14 cellular contexts compared by ENCODE assay signal in the genomic region with DNA sequence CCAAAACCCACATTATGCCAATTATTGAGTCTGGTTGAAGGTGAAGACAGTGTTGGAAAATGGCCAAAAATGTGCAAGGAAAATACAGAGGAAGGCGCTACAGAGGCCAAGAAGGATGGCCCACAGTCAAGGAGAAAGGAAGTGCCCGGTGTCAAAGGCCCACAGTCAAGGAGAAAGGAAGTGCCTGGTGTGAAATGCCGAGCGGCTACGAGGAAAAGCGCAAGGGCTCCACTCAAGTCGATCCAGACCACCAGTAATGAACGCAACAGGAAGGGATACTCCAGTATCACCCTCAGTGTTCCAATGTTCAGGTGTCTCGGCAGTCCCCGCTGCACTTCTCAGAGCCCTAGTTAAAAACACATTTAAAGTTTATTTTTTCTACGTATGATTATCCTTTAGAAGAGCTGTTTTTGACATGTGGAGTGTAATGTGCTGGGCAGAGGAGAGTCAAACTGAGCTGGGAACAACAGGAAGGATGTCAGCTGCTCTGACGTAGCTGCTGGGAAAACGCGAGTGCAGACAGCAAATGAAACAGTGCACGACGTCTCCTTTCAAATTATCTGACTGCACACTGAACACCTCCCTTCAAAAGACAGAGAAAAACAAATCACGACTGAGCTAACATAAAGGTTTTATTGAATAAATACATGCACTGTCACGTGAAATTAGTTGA. TPM values are rescaled to one million over a fixed set of nuclear protein-coding genes. Genes with fewer than 3 reads are reported as not detected.
DNase-seq lines count a peak whose midpoint lies in the region; ATAC-seq, FAIRE-seq and TF ChIP-seq lines count a peak whose summit lies in the region.
"Had no signal": no experiment of that assay in that cellular context is flagged by ENCODE, and none has a peak within 500 bp of the region (broad histone marks: within the 10 kb centered on the region; RNA-seq: fewer than 3 reads in every experiment).

No MANE protein-coding gene starts in this region.

- no TSS peak for BruUV-seq in HepG2 (replicated peaks; lab: Mats Ljungman, UMichigan)

- ATAC-seq in HepG2, result no peak
- ATAC-seq: heart right ventricle had no signal

- no peak for TF ChIP-seq CTCF in HepG2 (CRISPR knock-in tag; IDR thresholded peaks at IDR 0.05)
- no peak for TF ChIP-seq CTCF in sigmoid colon (IDR thresholded peaks at IDR 0.05)

- H3K27me3 Mint-ChIP-seq in activated T-helper 2 cell treated with anti-CD3 and anti-CD28 coated beads, Interferon-gamma antibody, Interleukin-2, Interleukin-4, amounts not matched to agents 10 μg/mL and 5 μg/mL and 100 μg/mL, durations not matched to agents 14 hours and 24 hours and 36 hours (ENCODE audit: low read depth), result no peaks in the 10 kb centered on the region

- H3K36me3 ChIP-seq in HepG2 (replicated peaks in 1 of 2; ENCODE audit: control insufficient read depth in 1 of 2, insufficient read depth in 2 of 2, low read length in 2 of 2) (peaks cover 4 to 13% of the 10 kb centered on the region in 2 experiments; a peak in 4 of 5 replicates), sigmoid colon (peaks cover 12 to 60% (median 15%) of the 10 kb centered on the region in 4 donors)

- no peak for TF ChIP-seq RAD21 in HepG2 (CRISPR knock-in tag; IDR thresholded peaks at IDR 0.05)

- peaks cover 30% of the 10 kb centered on the region for H3K36me3 Mint-ChIP-seq in activated T-helper 2 cell treated with anti-CD3 and anti-CD28 coated beads, Interferon-gamma antibody, Interleukin-2, Interleukin-4, amounts not matched to agents 10 μg/mL and 5 μg/mL and 100 μg/mL, durations not matched to agents 14 hours and 24 hours and 36 hours (ENCODE audit: low read depth)

- 95% methylated on average over 18 of the region's 18 CpGs for WGBS in HepG2 (ENCODE audit: low lambda C conversion rate)
- WGBS in sigmoid colon, 2 donors, result 82 to 86% methylated on average over 18 of the region's 18 CpGs

- no peaks in the 10 kb centered on the region for H4K20me1 ChIP-seq in HepG2 (ENCODE audit: insufficient read depth, low read length)

- no peak overlapping the region for H3K9ac ChIP-seq in HepG2 (ENCODE audit: insufficient read depth, low read depth, low read length)

- peak overlapping the region; percentile 1 for H3K27ac Mint-ChIP-seq in activated T-helper 2 cell treated with anti-CD3 and anti-CD28 coated beads, Interferon-gamma antibody, Interleukin-2, Interleukin-4, amounts not matched to agents 10 μg/mL and 5 μg/mL and 100 μg/mL, durations not matched to agents 14 hours and 24 hours and 36 hours

- in situ Hi-C loops in HepG2 (cut with HindIII; ENCODE audit: extremely low pct_ligation_motif_present, low pct_unique_long_range_greater_than_20kb), result no loop called here

- intact Hi-C loops in activated T-helper 2 cell treated with anti-CD3 and anti-CD28 coated beads, Interferon-gamma antibody, Interleukin-2, Interleukin-4, amounts not matched to agents 10 μg/mL and 5 μg/mL and 100 μg/mL, durations not matched to agents 14 hours and 24 hours and 36 hours (cut with micrococcal nuclease), result no loop called here
- intact Hi-C loops in HepG2 (cut with micrococcal nuclease; ENCODE audit: unreplicated experiment) (no loop called here), sigmoid colon (cut with DNase I) (no loop called here)

- FAIRE-seq in HepG2 (lab: Jason Lieb, UNC), result no peak
- FAIRE-seq: RCC 7860 had no signal

- H3K9me3 Mint-ChIP-seq in activated T-helper 2 cell treated with anti-CD3 and anti-CD28 coated beads, Interferon-gamma antibody, Interleukin-2, Interleukin-4, amounts not matched to agents 10 μg/mL and 5 μg/mL and 100 μg/mL, durations not matched to agents 14 hours and 24 hours and 36 hours, result no peaks in the 10 kb centered on the region

- H3K79me2 ChIP-seq in HepG2 (ENCODE audit: insufficient read depth, low read length), result no peaks in the 10 kb centered on the region

- H3K4me1 ChIP-seq in HepG2 (ENCODE audit: insufficient read depth, low read length) (no peaks in the 10 kb centered on the region), sigmoid colon (no peaks in the 10 kb centered on the region)

- POLR2A ChIA-PET in HepG2 (lab: Yijun Ruan, JAX), result interaction anchor here (1.1 kb wide), 1 partner anchor 23 kb away, joined by 3 read pairs; no protein-coding TSS in a partner anchor

- H3K27ac ChIP-seq in HepG2 (ENCODE audit: extremely low read length, insufficient read depth, low read length), result no peak overlapping the region
- peak overlapping the region; percentile 24 to 69 (median 36) for H3K27ac ChIP-seq in sigmoid colon

- no peaks in the 10 kb centered on the region for H3K9me3 ChIP-seq in HepG2 (ENCODE audit: low read length)
- no peaks in the 10 kb centered on the region for H3K9me3 ChIP-seq in sigmoid colon
- H3K9me3 ChIP-seq: heart right ventricle had no signal

- no peaks in the 10 kb centered on the region for H3K4me1 Mint-ChIP-seq in activated T-helper 2 cell treated with anti-CD3 and anti-CD28 coated beads, Interferon-gamma antibody, Interleukin-2, Interleukin-4, amounts not matched to agents 10 μg/mL and 5 μg/mL and 100 μg/mL, durations not matched to agents 14 hours and 24 hours and 36 hours (ENCODE audit: low read depth)

- TF ChIP-seq POLR2A in HepG2 (IDR thresholded peaks at IDR 0.05; ENCODE audit: insufficient read depth in 1 of 2, low read depth in 2 of 2, low read length in 2 of 2), result no peak
- TF ChIP-seq POLR2A in sigmoid colon (IDR thresholded peaks at IDR 0.05), result no peak

- no peak overlapping the region for H3K4me3 Mint-ChIP-seq in activated T-helper 2 cell treated with anti-CD3 and anti-CD28 coated beads, Interferon-gamma antibody, Interleukin-2, Interleukin-4, amounts not matched to agents 10 μg/mL and 5 μg/mL and 100 μg/mL, durations not matched to agents 14 hours and 24 hours and 36 hours (ENCODE audit: low read depth)

- H3K4me3 ChIP-seq in HepG2 (replicated peaks in 1 of 3; ENCODE audit: insufficient read depth in 1 of 3, low read depth in 2 of 3, low read length in 3 of 3) (no peak overlapping the region), sigmoid colon (no peak overlapping the region)
- H3K4me3 ChIP-seq: heart right ventricle had no signal

- CTCF ChIA-PET in HepG2 (lab: Yijun Ruan, JAX; ENCODE audit: low intra/inter-chr PET ratio, low total read pairs), result no interaction called here

- H3K4me2 ChIP-seq in HepG2 (ENCODE audit: low read depth, low read length), result no peak overlapping the region

- TF ChIP-seq EP300 in HepG2 (IDR thresholded peaks at IDR 0.05; ENCODE audit: low read depth in 2 of 2, low read length in 2 of 2), result no peak
- TF ChIP-seq EP300 in HepG2 (CRISPR knock-in tag; IDR thresholded peaks at IDR 0.05; ENCODE audit: borderline replicate concordance), result no peak
- no peak for TF ChIP-seq EP300 in sigmoid colon (IDR thresholded peaks at IDR 0.05)

- no peaks in the 10 kb centered on the region for H3K27me3 ChIP-seq in HepG2 (ENCODE audit: control insufficient read depth in 1 of 2, insufficient read depth in 2 of 2, low read length in 2 of 2)
- H3K27me3 ChIP-seq in sigmoid colon, result no peaks in the 10 kb centered on the region
- H3K27me3 ChIP-seq: heart right ventricle had no signal

- no peak overlapping the region for H2AFZ ChIP-seq in HepG2 (ENCODE audit: low read length)

- DNase-seq in activated CD8-positive, alpha-beta memory T cell treated with anti-CD3 and anti-CD28 coated beads for 24 hours, result peak; percentile 11
- DNase-seq in activated CD8-positive, alpha-beta memory T cell treated with anti-CD3 and anti-CD28 coated beads, Interleukin-2, amount 50 U/mL, for 4 hours, result no peak
- DNase-seq in activated T-helper 2 cell treated with anti-CD3 and anti-CD28 coated beads, Interferon-gamma antibody, Interleukin-2, Interleukin-4, amounts not matched to agents 10 μg/mL and 5 μg/mL and 100 μg/mL, durations not matched to agents 14 hours and 24 hours and 36 hours (ENCODE audit: low spot score), result no peak
- DNase-seq in HepG2 (ENCODE audit: low spot score) (no peak), sigmoid colon (no peak), EL (no peak), COLO829 (ENCODE audit: low spot score) (no peak)
- no peak for DNase-seq in activated effector memory CD4-positive, alpha-beta T cell treated with anti-CD3 and anti-CD28 coated beads, Interleukin-2, amount 50 U/mL, for 16 hours
- DNase-seq: heart right ventricle; NCI-H1105 treated with DMSO at 0.1 percent for 48 hours; NCI-H524; occipital lobe; stimulated activated CD4-positive, alpha-beta T cell treated with anti-CD3 and anti-CD28 coated beads, Interleukin-15, amount 100 ng/mL, for 24 hours had no signal

TF ChIP-seq in HepG2, 621 proteins besides CTCF, POLR2A, EP300 and RAD21 (continues in another document):
- TF ChIP-seq HMG20A (CRISPR knock-in tag; IDR thresholded peaks at IDR 0.05; ENCODE audit: borderline replicate concordance) (no peak), TARDBP (CRISPR knock-in tag; IDR thresholded peaks at IDR 0.05) (no peak), RBM22 (optimal IDR thresholded peaks at IDR 0.05; ENCODE audit: low read length) (peak; percentile 35)

RNA-seq across cellular contexts. Expression of gene NCAPG2, which starts 25.9 kb away (rescaled TPM):
- 94.7 and 101 TPM in 2 replicates for total RNA-seq in activated T-helper 2 cell treated with anti-CD3 and anti-CD28 coated beads, Interferon-gamma antibody, Interleukin-2, Interleukin-4, amounts not matched to agents 10 μg/mL and 5 μg/mL and 100 μg/mL, durations not matched to agents 14 hours and 24 hours and 36 hours
- total RNA-seq in HepG2 (2016; rRNA removed; fragmentation: Illumina TruSeq; extraction: Trizol) (30.7 and 46.3 TPM in 2 replicates), sigmoid colon (1 to 10 TPM; 3.0 to 7.1 (median 5.1) TPM)
- 4.3 and 4.9 TPM in 2 replicates for total RNA-seq in HepG2 (2016; cell fraction: cytosol; rRNA removed; fragmentation: Illumina TruSeq; extraction: Trizol; ENCODE audit: low read depth)
- 31.3 and 48.9 TPM in 2 replicates for total RNA-seq in HepG2 (2016; cell fraction: insoluble cytoplasmic fraction; rRNA removed; fragmentation: Illumina TruSeq; extraction: Trizol)
- 10.3 and 10.6 TPM in 2 replicates for total RNA-seq in HepG2 (2016; cell fraction: membrane; rRNA removed; fragmentation: Illumina TruSeq; extraction: Trizol)
- 33.8 and 35.6 TPM in 2 replicates for total RNA-seq in HepG2 (2016; cell fraction: nucleus; rRNA removed; fragmentation: Illumina TruSeq; extraction: Trizol)
- polyA plus RNA-seq in HepG2 (2011; rRNA removed) (10.4 and 15.1 TPM in 2 replicates), sigmoid colon (10 to 100 TPM in 1 of 3 donors, 1 to 10 TPM in 2; 1.2 to 11.5 (median 4.2) TPM)
- polyA plus RNA-seq in HepG2 (2011; cell fraction: cytosol; rRNA removed), result 10.6 and 12.1 TPM in 2 replicates
- 14.6 and 15.9 TPM in 2 replicates for polyA plus RNA-seq in HepG2 (2011; cell fraction: nucleus; rRNA removed)
- polyA plus RNA-seq in HepG2 (2012), result 9.7 and 17.7 TPM in 2 replicates
- 0.87 and 1.1 TPM in 2 replicates for polyA plus RNA-seq in HepG2 (2016; cell fraction: cytosol; fragmentation: Illumina TruSeq; extraction: Trizol; ENCODE audit: low read depth)
- 41.4 and 43.6 TPM in 2 replicates for polyA plus RNA-seq in HepG2 (2016; cell fraction: insoluble cytoplasmic fraction; fragmentation: Illumina TruSeq; extraction: Trizol; ENCODE audit: low read depth)
- 3.0 and 3.9 TPM in 2 replicates for polyA plus RNA-seq in HepG2 (2016; cell fraction: membrane; fragmentation: Illumina TruSeq; extraction: Trizol; ENCODE audit: low read depth)
- polyA plus RNA-seq in HepG2 (2016; cell fraction: nucleus; fragmentation: Illumina TruSeq; extraction: Trizol; ENCODE audit: insufficient read depth, low read depth), result 40.5 and 41.8 TPM in 2 replicates
- polyA minus RNA-seq in HepG2 (2011; rRNA and poly(A)+ RNA removed; ENCODE audit: low replicate concordance), result 50.3 and 124 TPM in 2 replicates
- 9.1 and 16.4 TPM in 2 replicates for polyA minus RNA-seq in HepG2 (2011; cell fraction: cytosol; rRNA and poly(A)+ RNA removed)
- 27.6 and 33.7 TPM in 2 replicates for polyA minus RNA-seq in HepG2 (2011; cell fraction: nucleus; rRNA and poly(A)+ RNA removed)
